8 cellular contexts compared by ENCODE assay signal in the genomic region with DNA sequence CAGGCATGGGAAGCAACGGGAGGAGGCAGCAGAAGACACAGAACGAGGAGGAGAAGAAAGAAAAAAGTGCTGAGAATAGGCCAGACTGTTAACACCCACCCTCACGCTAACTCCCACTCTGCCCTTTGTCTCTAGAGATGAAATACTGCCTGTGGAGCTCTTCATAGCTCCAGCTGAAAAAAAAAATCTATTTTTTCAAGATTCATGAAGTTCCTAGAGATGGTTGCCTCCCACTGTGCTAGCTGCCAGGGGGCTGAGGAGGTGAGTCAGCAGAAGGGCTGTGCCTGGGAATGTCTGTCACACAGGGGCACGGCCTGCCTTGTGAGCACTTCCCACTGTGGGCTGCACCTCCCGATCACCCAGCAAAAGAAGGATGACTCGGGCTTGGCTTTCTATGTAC. TPM values are rescaled to one million over a fixed set of nuclear protein-coding genes. Genes with fewer than 3 reads are reported as not detected.
DNase-seq lines count a peak whose midpoint lies in the region; ATAC-seq and TF ChIP-seq lines count a peak whose summit lies in the region.

No MANE protein-coding gene starts in this region.

- peaks cover 21% of the 10 kb centered on the region for H4K20me1 ChIP-seq in smooth muscle cell (ENCODE audit: low read depth)

- peaks cover 2% of the 10 kb centered on the region for H3K36me3 ChIP-seq in smooth muscle cell (ENCODE audit: low read depth)

- TF ChIP-seq CTCF in HFFc6 (IDR thresholded peaks at IDR 0.05) (no peak), smooth muscle cell (IDR thresholded peaks at IDR 0.05; ENCODE audit: borderline replicate concordance, insufficient read depth, poor library complexity, severe bottlenecking) (no peak)

- H2AFZ ChIP-seq in smooth muscle cell (ENCODE audit: low read depth), result no peak overlapping the region

- peak overlapping the region; percentile 48 for H3K9ac ChIP-seq in smooth muscle cell (ENCODE audit: low read depth)

- no peak for ATAC-seq in HG02973 (IDR thresholded peaks at IDR 0.05; ENCODE audit: unreplicated experiment)
- ATAC-seq in HG02571 (IDR thresholded peaks at IDR 0.05; ENCODE audit: unreplicated experiment), result no peak

- H3K9me3 ChIP-seq in smooth muscle cell (replicated peaks; ENCODE audit: low read depth), result no peaks in the 10 kb centered on the region

- peaks cover 49% of the 10 kb centered on the region for H3K4me1 ChIP-seq in smooth muscle cell (ENCODE audit: low read depth)

- H3K27ac ChIP-seq in smooth muscle cell (ENCODE audit: low read depth), result peak overlapping the region; percentile 85

- DNase-seq in HFFc6 (peak; percentile 87), astrocyte of the hippocampus (ENCODE audit: low read depth, low spot score) (peak; percentile 94), iPS-NIHi7 (ENCODE audit: extremely low spot score) (peak; percentile 67), smooth muscle cell (lab: John Stamatoyannopoulos, UW; ENCODE audit: unreplicated experiment) (peak; percentile 24), SHP77 treated with DMSO at 0.1 percent for 48 hours (lab: John Stamatoyannopoulos, UW) (no peak)
- DNase-seq in activated naive CD4-positive, alpha-beta T cell (lab: John Stamatoyannopoulos, UW), result no peak

- H3K4me3 Mint-ChIP-seq in HFFc6, result peak overlapping the region; percentile 71

- peak overlapping the region; percentile 76 for H3K4me2 ChIP-seq in smooth muscle cell

- peaks cover 33% of the 10 kb centered on the region for H3F3A ChIP-seq in smooth muscle cell (ENCODE audit: low read depth)

- H3K36me3 Mint-ChIP-seq in HFFc6 (ENCODE audit: low read depth), result peaks cover 20% of the 10 kb centered on the region

- no peaks in the 10 kb centered on the region for H3K79me2 ChIP-seq in smooth muscle cell (ENCODE audit: low read depth)

- H3K9me3 Mint-ChIP-seq in HFFc6, result no peaks in the 10 kb centered on the region

- H3K27me3 Mint-ChIP-seq in HFFc6 (ENCODE audit: insufficient read depth), result peaks cover 7% of the 10 kb centered on the region

- no peaks in the 10 kb centered on the region for H3K27me3 ChIP-seq in smooth muscle cell (ENCODE audit: low read depth)

- peaks cover 82% of the 10 kb centered on the region for H3K4me1 Mint-ChIP-seq in HFFc6 (ENCODE audit: low read depth)

- no peak overlapping the region for H3K4me3 ChIP-seq in smooth muscle cell

- H3K27ac Mint-ChIP-seq in HFFc6, result peak overlapping the region; percentile 90

- 10% methylated on average over 6 of the region's 6 CpGs for WGBS in smooth muscle cell (ENCODE audit: low lambda C conversion rate)

RNA-seq across cellular contexts. Expression of gene FSCN1, which starts 44.3 kb away (rescaled TPM):
- 100 to 1,000 TPM; 260 to 327 (median 310) TPM for total RNA-seq in HFFc6 (2021; fragmentation: NEBNext Ultra II Directional; extraction: Animal tissue kit (Norgen Biotek cat#: 25700))
- total RNA-seq in smooth muscle cell, result 307 and 324 TPM in 2 replicates
- 312 and 336 TPM in 2 replicates for polyA plus RNA-seq in smooth muscle cell

Comparison
In these comparisons a context has a peak if more than half of its experiments do, and no peak if none do; other contexts are left out.
1. DNase-seq: peak in HFFc6 (single experiment), astrocyte of the hippocampus (single experiment), iPS-NIHi7 (single experiment) and smooth muscle cell (single experiment); none in SHP77 treated with DMSO at 0.1 percent for 48 hours (single experiment) and activated naive CD4-positive, alpha-beta T cell (0 of 4).